21 cellular contexts compared by ENCODE assay signal in genomic region chr7:15609287-15609686, GRCh38. TPM values are rescaled to one million over a fixed set of nuclear protein-coding genes. Genes with fewer than 3 reads are reported as not detected.
"Had no signal": no experiment of that assay in that cellular context is flagged by ENCODE, and none has a peak within 500 bp of the region (broad histone marks: within the 10 kb centered on the region; RNA-seq: fewer than 3 reads in every experiment).

No MANE protein-coding gene starts in this region.

- DNase-seq: activated CD4-positive, alpha-beta T cell treated with anti-CD3 and anti-CD28 coated beads for 4 hours; activated CD4-positive, alpha-beta T cell treated with anti-CD3 and anti-CD28 coated beads, Interleukin-2, amount 50 U/mL, for 4 hours; activated CD4-positive, CD25-positive, alpha-beta regulatory T cell; activated naive CD4-positive, alpha-beta T cell; activated T-cell treated with anti-CD3 and anti-CD28 coated beads for 4 hours; activated T-cell treated with anti-CD3 and anti-CD28 coated beads, Interleukin-2, amount 50 U/mL, for 72 hours; anterior cingulate cortex; dermis blood vessel endothelial cell; effector CD4-positive, alpha-beta T cell; esophagus squamous epithelium; foreskin melanocyte; heart right ventricle; naive thymus-derived CD8-positive, alpha-beta T cell; occipital lobe; stimulated activated CD4-positive, alpha-beta T cell treated with anti-CD3 and anti-CD28 coated beads, Interleukin-4, amount 100 ng/mL, for 1 hour; stimulated activated naive CD8-positive, alpha-beta T cell treated with anti-CD3 and anti-CD28 coated beads, Interleukin-15, Interleukin-2, amounts not matched to agents 100 U/mL and 50 U/mL, for 24 hours; testis; transverse colon had no signal

- ATAC-seq: activated naive CD4-positive, alpha-beta T cell treated with anti-CD3 and anti-CD28 coated beads, Interleukin-2, amount 50 U/mL, for 72 hours; activated T-cell treated with anti-CD3 and anti-CD28 coated beads, Interleukin-2, amount 50 U/mL, for 72 hours; heart right ventricle; naive thymus-derived CD8-positive, alpha-beta T cell; stimulated activated naive CD8-positive, alpha-beta T cell treated with anti-CD3 and anti-CD28 coated beads, Interleukin-15, Interleukin-2, amounts not matched to agents 100 U/mL and 50 U/mL, for 24 hours had no signal

RNA-seq across cellular contexts. Expression of gene AGMO, which starts 47.5 kb away (rescaled TPM):
- total RNA-seq: activated naive CD4-positive, alpha-beta T cell treated with anti-CD3 and anti-CD28 coated beads, Interleukin-2, amount 50 U/mL, for 72 hours; activated T-cell treated with anti-CD3 and anti-CD28 coated beads, Interleukin-2, amount 50 U/mL, for 72 hours; glomerular endothelial cell; naive thymus-derived CD8-positive, alpha-beta T cell; occipital lobe; pulmonary artery endothelial cell had no signal
